Comparison of ENCODE assay signal across 10 cellular contexts in the genomic region with DNA sequence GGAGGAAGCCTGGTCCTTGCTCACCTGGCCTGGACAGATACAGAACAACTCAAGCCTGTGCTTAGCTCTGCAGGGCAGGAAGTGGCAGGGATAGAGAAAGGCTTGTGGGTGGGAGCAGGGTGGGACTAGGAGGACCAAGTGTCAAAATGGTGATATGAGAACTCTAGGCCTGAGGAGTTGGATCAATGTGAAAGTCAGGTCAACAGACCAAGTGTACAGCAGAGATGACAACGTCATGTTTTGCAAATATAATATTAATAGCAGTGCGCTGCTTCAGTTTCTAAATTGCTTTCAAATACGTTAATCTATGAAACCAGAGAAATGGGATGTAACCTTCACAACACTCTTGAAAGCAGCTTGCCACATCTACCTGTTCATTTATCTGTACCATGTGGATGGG.
DNase-seq lines count a peak whose midpoint lies in the region; ATAC-seq and TF ChIP-seq lines count a peak whose summit lies in the region.
"Had no signal": no experiment of that assay in that cellular context is flagged by ENCODE, and none has a peak within 500 bp of the region (broad histone marks: within the 10 kb centered on the region; RNA-seq: fewer than 3 reads in every experiment).

No MANE protein-coding gene starts in this region.

- H3K4me1 Mint-ChIP-seq in dendritic cell treated with granulocyte-macrophage colony-stimulating factor and Interleukin-4, amounts not matched to agents 40 ng/mL and 50 ng/mL, for 4 days (ENCODE audit: low read depth): peaks cover 48% of the 10 kb centered on the region

- peak; percentile 64 for ATAC-seq in GM18502 (IDR thresholded peaks at IDR 0.05; ENCODE audit: poor library complexity, unreplicated experiment)
- ATAC-seq in HG03095 (IDR thresholded peaks at IDR 0.05; ENCODE audit: unreplicated experiment): peak; percentile 52
- no peak for ATAC-seq in HG03342 (IDR thresholded peaks at IDR 0.05; ENCODE audit: unreplicated experiment)

- no peak overlapping the region for H3K4me3 ChIP-seq in suprapubic skin

- WGBS in suprapubic skin: 86% methylated on average over 3 of the region's 3 CpGs

- H3K27me3 ChIP-seq in suprapubic skin: no peaks in the 10 kb centered on the region

- H3K4me1 ChIP-seq in suprapubic skin: no peaks in the 10 kb centered on the region

- H3K27ac ChIP-seq in suprapubic skin: no peak overlapping the region

- DNase-seq in GM20000 (ENCODE audit: low spot score) (peak; percentile 11), posterior vena cava (ENCODE audit: low spot score) (no peak), suprapubic skin (ENCODE audit: low spot score in 2 of 2) (no peak), activated T-cell treated with anti-CD3 and anti-CD28 coated beads for 4 hours (no peak)
- DNase-seq: NCI-H2029 treated with DMSO at 0.1 percent for 48 hours; stimulated activated naive CD4-positive, alpha-beta T cell treated with Interleukin-2 at 50 U/mL for 16 hours had no signal

- no peak overlapping the region for H3K4me3 Mint-ChIP-seq in dendritic cell treated with granulocyte-macrophage colony-stimulating factor and Interleukin-4, amounts not matched to agents 40 ng/mL and 50 ng/mL, for 4 days

- no peak for TF ChIP-seq POLR2A in suprapubic skin (IDR thresholded peaks at IDR 0.05)

- no peak for TF ChIP-seq EP300 in suprapubic skin (IDR thresholded peaks at IDR 0.05)

- peak overlapping the region; percentile 21 for H3K27ac Mint-ChIP-seq in dendritic cell treated with granulocyte-macrophage colony-stimulating factor and Interleukin-4, amounts not matched to agents 40 ng/mL and 50 ng/mL, for 4 days

- no peaks in the 10 kb centered on the region for H3K9me3 ChIP-seq in suprapubic skin

- no peaks in the 10 kb centered on the region for H3K9me3 Mint-ChIP-seq in dendritic cell treated with granulocyte-macrophage colony-stimulating factor and Interleukin-4, amounts not matched to agents 40 ng/mL and 50 ng/mL, for 4 days

- TF ChIP-seq CTCF in GM20000 (IDR thresholded peaks at IDR 0.05; ENCODE audit: extremely low read depth, missing control alignments): no peak
- TF ChIP-seq CTCF in suprapubic skin (IDR thresholded peaks at IDR 0.05): no peak

- H3K27me3 Mint-ChIP-seq in dendritic cell treated with granulocyte-macrophage colony-stimulating factor and Interleukin-4, amounts not matched to agents 40 ng/mL and 50 ng/mL, for 4 days: no peaks in the 10 kb centered on the region

- intact Hi-C loops in dendritic cell treated with granulocyte-macrophage colony-stimulating factor and Interleukin-4, amounts not matched to agents 40 ng/mL and 50 ng/mL, for 4 days (cut with micrococcal nuclease): no loop called here
- intact Hi-C loops in posterior vena cava (cut with DNase I): no loop called here

- H3K36me3 ChIP-seq in suprapubic skin: no peaks in the 10 kb centered on the region

- H3K36me3 Mint-ChIP-seq in dendritic cell treated with granulocyte-macrophage colony-stimulating factor and Interleukin-4, amounts not matched to agents 40 ng/mL and 50 ng/mL, for 4 days (ENCODE audit: low read depth): peaks cover 46% of the 10 kb centered on the region
